ENCODE assay signal across 24 cellular contexts in genomic region chr5:151328734-151329133, GRCh38. TPM values are rescaled to one million over a fixed set of nuclear protein-coding genes. Genes with fewer than 3 reads are reported as not detected.
DNase-seq lines count a peak whose midpoint lies in the region; ATAC-seq and TF ChIP-seq lines count a peak whose summit lies in the region.
"Had no signal": no experiment of that assay in that cellular context is flagged by ENCODE, and none has a peak within 500 bp of the region (broad histone marks: within the 10 kb centered on the region; RNA-seq: fewer than 3 reads in every experiment).

No MANE protein-coding gene starts in this region.

- H3K27ac ChIP-seq in BLaER1 treated with 17β-estradiol and CSF1 and Interleukin-3, amounts not matched to agents 10 nM and 100 nM, result peak overlapping the region in 7 of 11 experiments; percentile 22 to 60 (median 44); a peak in 11 of 22 replicates
- no peak overlapping the region for H3K27ac ChIP-seq in DND-41 (ENCODE audit: low read length)
- H3K27ac ChIP-seq in H9 (ENCODE audit: insufficient read length, low read depth, low read length), result no peak overlapping the region
- H3K27ac ChIP-seq: HL-60, SK-N-MC had no signal

- DNase-seq in DND-41, result no peak
- no peak for DNase-seq in H9
- DNase-seq in natural killer cell treated with Interleukin-12 subunit alpha and Interleukin-12 subunit beta and Interleukin-15 and Interleukin-18, amount 100 ng/mL, for 72 hours (ENCODE audit: low spot score), result no peak
- DNase-seq in NCI-H748 (lab: John Stamatoyannopoulos, UW; ENCODE audit: unreplicated experiment), result no peak
- DNase-seq in C1 segment of cervical spinal cord (lab: John Stamatoyannopoulos, UW), result no peak
- DNase-seq: ACHN; AML-193; CD4-positive, alpha-beta T cell; DMS153; EL; H7; Karpas-422; NCI-H1436; NCI-H1930; NCI-H345; NCI-H524 treated with DMSO at 0.1 percent for 48 hours had no signal

- H3K9me3 ChIP-seq in BLaER1 treated with 17β-estradiol and CSF1 and Interleukin-3, amounts not matched to agents 10 nM and 100 nM (replicated peaks in 1 of 11), result peaks cover 0 to 8% (median 0%) of the 10 kb centered on the region in 11 experiments; a peak in 2 of 22 replicates
- no peaks in the 10 kb centered on the region for H3K9me3 ChIP-seq in DND-41 (ENCODE audit: insufficient read depth, low read length, severe bottlenecking)
- H3K9me3 ChIP-seq in H9 (ENCODE audit: control insufficient read depth, low read depth, low read length), result no peaks in the 10 kb centered on the region

- no peak overlapping the region for H2BK20ac ChIP-seq in H9 (ENCODE audit: low read depth, low read length, poor library complexity, severe bottlenecking)

- H3K18ac ChIP-seq in H9 (ENCODE audit: insufficient read length, low read depth, low read length), result peak overlapping the region; percentile 34

- H3K23me2 ChIP-seq in H9 (ENCODE audit: insufficient read length, low read depth, low read length, poor library complexity, severe bottlenecking), result no peaks in the 10 kb centered on the region

- no peak overlapping the region for H4K5ac ChIP-seq in H9 (ENCODE audit: insufficient read length, low read depth, low read length)

- H2BK5ac ChIP-seq in H9 (ENCODE audit: insufficient read length, low read length), result no peak overlapping the region

- peak overlapping the region; percentile 62 to 81 (median 74) for H3K4me2 ChIP-seq in BLaER1 treated with 17β-estradiol and CSF1 and Interleukin-3, amounts not matched to agents 10 nM and 100 nM
- H3K4me2 ChIP-seq in DND-41 (ENCODE audit: insufficient read depth, low read length) (no peak overlapping the region), H9 (ENCODE audit: insufficient read depth, insufficient read length, low read length) (no peak overlapping the region)

- no CpG with 5 or more reads among the region's 4 CpGs for WGBS in H9 (ENCODE audit: extremely low coverage, insufficient read length, low lambda C conversion rate)

- no peak overlapping the region for H2AK5ac ChIP-seq in H9 (ENCODE audit: insufficient read length, low read length)

- H3K79me1 ChIP-seq in H9 (ENCODE audit: insufficient read depth, low read depth, low read length, poor library complexity, severe bottlenecking), result no peaks in the 10 kb centered on the region

- H3K36me3 Mint-ChIP-seq in H9 (ENCODE audit: insufficient read depth in 1 of 3, low read depth in 3 of 3), result no peaks in the 10 kb centered on the region
- H3K36me3 Mint-ChIP-seq in natural killer cell treated with Interleukin-12 subunit alpha and Interleukin-12 subunit beta and Interleukin-15 and Interleukin-18, amount 100 ng/mL, for 72 hours, result no peaks in the 10 kb centered on the region
- H3K36me3 Mint-ChIP-seq: IgD-negative memory B cell had no signal

- no peak overlapping the region for H3K14ac ChIP-seq in H9 (ENCODE audit: insufficient read depth, low read length)

- H2AFZ ChIP-seq in DND-41 (ENCODE audit: low read depth, low read length) (no peak overlapping the region), H9 (ENCODE audit: low read length) (no peak overlapping the region)

- no peaks in the 10 kb centered on the region for H3K36me3 ChIP-seq in BLaER1 treated with 17β-estradiol and CSF1 and Interleukin-3, amounts not matched to agents 10 nM and 100 nM
- H3K36me3 ChIP-seq in DND-41 (ENCODE audit: insufficient read depth, low read length), result no peaks in the 10 kb centered on the region

- peaks cover 11 to 13% of the 10 kb centered on the region in 2 experiments for H3K4me1 Mint-ChIP-seq in H9
- peaks cover 0 to 12% of the 10 kb centered on the region in 2 donors for H3K4me1 Mint-ChIP-seq in natural killer cell treated with Interleukin-12 subunit alpha and Interleukin-12 subunit beta and Interleukin-15 and Interleukin-18, amount 100 ng/mL, for 72 hours (ENCODE audit: low read depth in 2 of 2)
- H3K4me1 Mint-ChIP-seq: IgD-negative memory B cell had no signal

- no peak overlapping the region for H3K56ac ChIP-seq in H9 (ENCODE audit: insufficient read length, low read depth, low read length)

- H3K9ac ChIP-seq in BLaER1 treated with 17β-estradiol and CSF1 and Interleukin-3, amounts not matched to agents 10 nM and 100 nM, result 0 out of 22 replicates have a peak overlapping the region, but pooled peaks of 1 of the 11 experiments have one; percentile 19
- H3K9ac ChIP-seq in DND-41 (ENCODE audit: low read depth, low read length) (no peak overlapping the region), H9 (ENCODE audit: extremely low read depth, insufficient read length, low read length) (no peak overlapping the region)

- no peaks in the 10 kb centered on the region; the same call in 1 of the 2 replicates for H3K27me3 Mint-ChIP-seq in H9 (ENCODE audit: low read depth)
- no peaks in the 10 kb centered on the region for H3K27me3 Mint-ChIP-seq in natural killer cell treated with Interleukin-12 subunit alpha and Interleukin-12 subunit beta and Interleukin-15 and Interleukin-18, amount 100 ng/mL, for 72 hours

- no peak overlapping the region for H3K4me3 Mint-ChIP-seq in H9
- H3K4me3 Mint-ChIP-seq in natural killer cell treated with Interleukin-12 subunit alpha and Interleukin-12 subunit beta and Interleukin-15 and Interleukin-18, amount 100 ng/mL, for 72 hours, result no peak overlapping the region
- H3K4me3 Mint-ChIP-seq: CD4-positive, alpha-beta T cell; IgD-negative memory B cell had no signal

- no peaks in the 10 kb centered on the region; a peak in 1 of 22 replicates for H4K20me1 ChIP-seq in BLaER1 treated with 17β-estradiol and CSF1 and Interleukin-3, amounts not matched to agents 10 nM and 100 nM
- H4K20me1 ChIP-seq in DND-41 (ENCODE audit: insufficient read depth, low read length), result no peaks in the 10 kb centered on the region
- no peaks in the 10 kb centered on the region for H4K20me1 ChIP-seq in H9 (ENCODE audit: control insufficient read depth, insufficient read depth, insufficient read length)

- H3K27ac Mint-ChIP-seq in H9, result no peak overlapping the region
- H3K27ac Mint-ChIP-seq in natural killer cell treated with Interleukin-12 subunit alpha and Interleukin-12 subunit beta and Interleukin-15 and Interleukin-18, amount 100 ng/mL, for 72 hours, result peak overlapping the region in 1 of 2 donors; percentile 79
- H3K27ac Mint-ChIP-seq: CD4-positive, alpha-beta T cell; IgD-negative memory B cell had no signal

- TF ChIP-seq CTCF in DND-41 (IDR thresholded peaks at IDR 0.05; ENCODE audit: borderline replicate concordance, extremely low read depth, low read length, poor library complexity, severe bottlenecking), result no peak
- no peak for TF ChIP-seq CTCF in H9 (conservative IDR thresholded peaks at IDR 0.05)

- 0 out of 3 replicates have a peak, but pooled peaks have one; percentile 14 for ATAC-seq in DND-41 (ENCODE audit: insufficient read depth, low read depth)
- ATAC-seq in natural killer cell treated with Interleukin-12 subunit alpha and Interleukin-12 subunit beta and Interleukin-15 and Interleukin-18, amount 100 ng/mL, for 72 hours, result peak; percentile 71 to 80
- ATAC-seq in GM21381 (IDR thresholded peaks at IDR 0.05; ENCODE audit: unreplicated experiment), result no peak
- ATAC-seq: Panc1 had no signal

- H2BK12ac ChIP-seq in H9 (ENCODE audit: insufficient read length, low read depth, low read length), result no peak overlapping the region

- H3K4ac ChIP-seq in H9 (ENCODE audit: low read depth, low read length), result no peak overlapping the region

- no peak overlapping the region for H4K91ac ChIP-seq in H9 (ENCODE audit: insufficient read length, low read depth, low read length)

- H3K4me3 ChIP-seq in BLaER1 treated with 17β-estradiol and CSF1 and Interleukin-3, amounts not matched to agents 10 nM and 100 nM, result 0 out of 20 replicates have a peak overlapping the region, but pooled peaks of 1 of the 10 experiments have one; percentile 10
- no peak overlapping the region for H3K4me3 ChIP-seq in DND-41 (ENCODE audit: low read depth in 1 of 2, low read length in 2 of 2)
- H3K4me3 ChIP-seq: SK-N-MC had no signal

- no peaks in the 10 kb centered on the region for H3K27me3 ChIP-seq in BLaER1 treated with 17β-estradiol and CSF1 and Interleukin-3, amounts not matched to agents 10 nM and 100 nM
- H3K27me3 ChIP-seq in DND-41 (ENCODE audit: insufficient read depth, low read length, poor library complexity) (no peaks in the 10 kb centered on the region), H9 (ENCODE audit: insufficient read depth, low read length) (no peaks in the 10 kb centered on the region)

- H3K4me1 ChIP-seq in BLaER1 treated with 17β-estradiol and CSF1 and Interleukin-3, amounts not matched to agents 10 nM and 100 nM, result peaks cover 19 to 22% (median 20%) of the 10 kb centered on the region in 10 experiments
- no peaks in the 10 kb centered on the region for H3K4me1 ChIP-seq in DND-41 (ENCODE audit: insufficient read depth, low read length)
- H3K4me1 ChIP-seq in H9 (ENCODE audit: insufficient read depth, low read length), result no peaks in the 10 kb centered on the region; the same call in 1 of the 2 replicates

- H4K8ac ChIP-seq in H9 (replicated peaks; ENCODE audit: insufficient read length, low read depth, low read length), result no peak overlapping the region

- H3K79me2 ChIP-seq in DND-41 (ENCODE audit: insufficient read depth, low read length) (no peaks in the 10 kb centered on the region), H9 (ENCODE audit: insufficient read depth, low read length) (no peaks in the 10 kb centered on the region)

- H2BK15ac ChIP-seq in H9 (ENCODE audit: low read depth, low read length), result no peak overlapping the region

- no peak overlapping the region for H3K23ac ChIP-seq in H9 (ENCODE audit: insufficient read length, low read depth, low read length)

- no peaks in the 10 kb centered on the region; a peak in 1 of 5 replicates for H3K9me3 Mint-ChIP-seq in H9
- no peaks in the 10 kb centered on the region for H3K9me3 Mint-ChIP-seq in natural killer cell treated with Interleukin-12 subunit alpha and Interleukin-12 subunit beta and Interleukin-15 and Interleukin-18, amount 100 ng/mL, for 72 hours
- H3K9me3 Mint-ChIP-seq: CD4-positive, alpha-beta T cell; IgD-negative memory B cell had no signal

- H3T11ph ChIP-seq in H9 (ENCODE audit: low read length), result no peak overlapping the region

- no peak overlapping the region for H2BK120ac ChIP-seq in H9 (ENCODE audit: low read depth, low read length, poor library complexity, severe bottlenecking)

RNA-seq across cellular contexts. Expression of gene SLC36A2, which starts 18.6 kb away (rescaled TPM):
- 0.07 and 0.15 TPM in 2 replicates for total RNA-seq in H9 (2021)
- total RNA-seq in natural killer cell treated with Interleukin-12 subunit alpha and Interleukin-12 subunit beta and Interleukin-15 and Interleukin-18, amount 100 ng/mL, for 72 hours, result not detected
- total RNA-seq: CD4-positive, alpha-beta T cell; H7; HT1080; MCF 10A had no signal

RNA-seq across cellular contexts. Expression of gene SLC36A3, which starts 25.2 kb away (rescaled TPM):
- total RNA-seq in H9 (2021), result not detected in 2 replicates
- total RNA-seq in natural killer cell treated with Interleukin-12 subunit alpha and Interleukin-12 subunit beta and Interleukin-15 and Interleukin-18, amount 100 ng/mL, for 72 hours, result not detected
- total RNA-seq: CD4-positive, alpha-beta T cell; H7; HT1080; MCF 10A had no signal

Comparison
In these comparisons a context has a peak if more than half of its experiments do, and no peak if none do; other contexts are left out.
1. H3K27ac ChIP-seq: peak in BLaER1 treated with 17β-estradiol and CSF1 and Interleukin-3, amounts not matched to agents 10 nM and 100 nM (7 of 11); none in DND-41 (single experiment) and H9 (single experiment).
2. H3K4me2 ChIP-seq: peak in BLaER1 treated with 17β-estradiol and CSF1 and Interleukin-3, amounts not matched to agents 10 nM and 100 nM (11 of 11); none in DND-41 (single experiment) and H9 (single experiment).